17 cellular contexts compared by ENCODE assay signal in the genomic region with DNA sequence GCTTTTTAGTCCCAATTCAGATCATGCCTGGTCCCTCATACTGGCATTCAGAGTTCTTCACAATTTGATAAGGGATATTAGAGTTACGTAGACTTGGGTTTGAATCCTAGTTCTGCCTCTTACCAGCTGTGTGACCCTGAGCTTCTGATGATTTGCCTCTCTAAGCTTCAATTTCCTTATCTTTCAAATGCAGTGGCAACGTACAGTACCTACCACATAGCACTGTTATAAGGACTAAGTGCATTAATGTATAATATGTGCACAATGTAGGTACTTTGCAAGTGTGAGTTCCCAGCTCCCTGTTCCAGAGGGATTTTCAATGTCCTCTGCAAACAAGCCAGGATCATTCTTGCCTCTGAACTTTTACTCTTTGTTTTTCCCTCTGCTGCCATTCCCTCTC. TPM values are rescaled to one million over a fixed set of nuclear protein-coding genes. Genes with fewer than 3 reads are reported as not detected.
DNase-seq lines count a peak whose midpoint lies in the region; ATAC-seq and TF ChIP-seq lines count a peak whose summit lies in the region.
"Had no signal": no experiment of that assay in that cellular context is flagged by ENCODE, and none has a peak within 500 bp of the region (broad histone marks: within the 10 kb centered on the region; RNA-seq: fewer than 3 reads in every experiment).

No MANE protein-coding gene starts in this region.

- no peaks in the 10 kb centered on the region for H3K27me3 Mint-ChIP-seq in T-helper 1 cell treated with Interleukin-12 subunit alpha and Interleukin-12 subunit beta and Interleukin-4 antibody, amounts not matched to agents 30 μg/mL and 1 μg/mL, for 36 hours (ENCODE audit: low read depth)
- H3K27me3 Mint-ChIP-seq in activated naive CD8-positive, alpha-beta T cell treated with anti-CD3 and anti-CD28 coated beads for 36 hours = no peaks in the 10 kb centered on the region
- H3K27me3 Mint-ChIP-seq in naive thymus-derived CD8-positive, alpha-beta T cell = no peaks in the 10 kb centered on the region

- DNase-seq in T-helper 1 cell = no peak
- no peak for DNase-seq in HL-60 (ENCODE audit: low read depth in 1 of 2, low spot score in 1 of 2)
- DNase-seq in activated naive CD8-positive, alpha-beta T cell treated with anti-CD3 and anti-CD28 coated beads for 36 hours = no peak
- DNase-seq in naive thymus-derived CD8-positive, alpha-beta T cell = no peak
- no peak for DNase-seq in iPS-NIHi7 (ENCODE audit: extremely low spot score)
- no peak for DNase-seq in NCI-H1436 (lab: John Stamatoyannopoulos, UW)
- DNase-seq: amygdala, C1 segment of cervical spinal cord, gastrocnemius medialis, IMR-90, left ventricle myocardium inferior, NCI-H1048, NCI-H526, trophoblast cell had no signal

- no peaks in the 10 kb centered on the region for H3K9me3 Mint-ChIP-seq in T-helper 1 cell treated with Interleukin-12 subunit alpha and Interleukin-12 subunit beta and Interleukin-4 antibody, amounts not matched to agents 30 μg/mL and 1 μg/mL, for 36 hours
- H3K9me3 Mint-ChIP-seq in activated naive CD8-positive, alpha-beta T cell treated with anti-CD3 and anti-CD28 coated beads for 36 hours = peaks cover 2% of the 10 kb centered on the region
- no peaks in the 10 kb centered on the region for H3K9me3 Mint-ChIP-seq in naive thymus-derived CD8-positive, alpha-beta T cell

- peak overlapping the region; percentile 41 for H3K27ac Mint-ChIP-seq in T-helper 1 cell treated with Interleukin-12 subunit alpha and Interleukin-12 subunit beta and Interleukin-4 antibody, amounts not matched to agents 30 μg/mL and 1 μg/mL, for 36 hours
- H3K27ac Mint-ChIP-seq in activated naive CD8-positive, alpha-beta T cell treated with anti-CD3 and anti-CD28 coated beads for 36 hours = peak overlapping the region; percentile 81
- H3K27ac Mint-ChIP-seq in naive thymus-derived CD8-positive, alpha-beta T cell = peak overlapping the region; percentile 89 to 99 (median 93)

- no peak overlapping the region for H3K4me3 ChIP-seq in HL-60 (replicated peaks; ENCODE audit: insufficient read depth, low read length)
- H3K4me3 ChIP-seq: gastrocnemius medialis had no signal

- H3K36me3 Mint-ChIP-seq in T-helper 1 cell treated with Interleukin-12 subunit alpha and Interleukin-12 subunit beta and Interleukin-4 antibody, amounts not matched to agents 30 μg/mL and 1 μg/mL, for 36 hours (ENCODE audit: low read depth) = peaks cover 47% of the 10 kb centered on the region
- peaks cover 73% of the 10 kb centered on the region for H3K36me3 Mint-ChIP-seq in activated naive CD8-positive, alpha-beta T cell treated with anti-CD3 and anti-CD28 coated beads for 36 hours
- H3K36me3 Mint-ChIP-seq in naive thymus-derived CD8-positive, alpha-beta T cell = peaks cover 4 to 63% (median 4%) of the 10 kb centered on the region in 3 donors

- TF ChIP-seq CTCF in HL-60 (IDR thresholded peaks at IDR 0.05; ENCODE audit: insufficient read depth, low read length) = no peak

- no peaks in the 10 kb centered on the region for H3K27me3 ChIP-seq in HL-60 (ENCODE audit: insufficient read depth, poor library complexity, severe bottlenecking)
- H3K27me3 ChIP-seq: gastrocnemius medialis had no signal

- POLR2A ChIA-PET in naive thymus-derived CD8-positive, alpha-beta T cell (lab: Charles Lee) = interaction anchor here (8.9 to 13.1 kb wide), 2 partner anchors 9 to 23 kb away, joined by 81 to 406 read pairs; a partner anchor contains a TSS

- peak overlapping the region; percentile 93 for H3K27ac ChIP-seq in HL-60 (replicated peaks)
- H3K27ac ChIP-seq: 22Rv1 had no signal

- no peak for ATAC-seq in naive thymus-derived CD8-positive, alpha-beta T cell
- ATAC-seq in HG03159 (IDR thresholded peaks at IDR 0.05; ENCODE audit: unreplicated experiment) = no peak
- ATAC-seq: gastrocnemius medialis had no signal

- H3K4me1 Mint-ChIP-seq in T-helper 1 cell treated with Interleukin-12 subunit alpha and Interleukin-12 subunit beta and Interleukin-4 antibody, amounts not matched to agents 30 μg/mL and 1 μg/mL, for 36 hours (ENCODE audit: low read depth) = peaks cover 68% of the 10 kb centered on the region
- peaks cover 73% of the 10 kb centered on the region for H3K4me1 Mint-ChIP-seq in activated naive CD8-positive, alpha-beta T cell treated with anti-CD3 and anti-CD28 coated beads for 36 hours
- peaks cover 55 to 91% (median 84%) of the 10 kb centered on the region in 4 donors for H3K4me1 Mint-ChIP-seq in naive thymus-derived CD8-positive, alpha-beta T cell

- H3K4me3 Mint-ChIP-seq in T-helper 1 cell treated with Interleukin-12 subunit alpha and Interleukin-12 subunit beta and Interleukin-4 antibody, amounts not matched to agents 30 μg/mL and 1 μg/mL, for 36 hours = no peak overlapping the region
- H3K4me3 Mint-ChIP-seq in activated naive CD8-positive, alpha-beta T cell treated with anti-CD3 and anti-CD28 coated beads for 36 hours = peak overlapping the region; percentile 56
- H3K4me3 Mint-ChIP-seq in naive thymus-derived CD8-positive, alpha-beta T cell = peak overlapping the region in 9 of 10 donors; percentile 4 to 100 (median 87)

RNA-seq across cellular contexts. Expression of a gene that starts 7.3 kb away (rescaled TPM):
- 100 to 1,000 TPM; 183 to 190 TPM for total RNA-seq in activated naive CD8-positive, alpha-beta T cell treated with anti-CD3 and anti-CD28 coated beads for 36 hours
- total RNA-seq in naive thymus-derived CD8-positive, alpha-beta T cell = 10 to 100 TPM; 78.4 to 79.3 TPM
- polyA plus RNA-seq in naive thymus-derived CD8-positive, alpha-beta T cell = 100 to 1,000 TPM; 125 to 175 (median 144) TPM

RNA-seq across cellular contexts. Expression of a gene that starts 22.0 kb away (rescaled TPM):
- 10 to 100 TPM; 49.4 to 55.4 TPM for total RNA-seq in activated naive CD8-positive, alpha-beta T cell treated with anti-CD3 and anti-CD28 coated beads for 36 hours
- 100 to 1,000 TPM in 1 of 2 experiments, 10 to 100 TPM in 1; 98.7 to 101 TPM for total RNA-seq in naive thymus-derived CD8-positive, alpha-beta T cell
- polyA plus RNA-seq in naive thymus-derived CD8-positive, alpha-beta T cell = 10 to 100 TPM; 33.4 to 39.0 (median 38.9) TPM

RNA-seq across cellular contexts. Expression of a gene that starts 25.1 kb away (rescaled TPM):
- total RNA-seq in activated naive CD8-positive, alpha-beta T cell treated with anti-CD3 and anti-CD28 coated beads for 36 hours = 10 to 100 TPM; 35.4 to 35.6 TPM
- total RNA-seq in naive thymus-derived CD8-positive, alpha-beta T cell = 10 to 100 TPM; 23.0 to 23.1 TPM
- polyA plus RNA-seq in naive thymus-derived CD8-positive, alpha-beta T cell = 10 to 100 TPM; 13.6 to 24.2 (median 21.9) TPM

RNA-seq across cellular contexts. Expression of a gene that starts 36.1 kb away (rescaled TPM):
- total RNA-seq in activated naive CD8-positive, alpha-beta T cell treated with anti-CD3 and anti-CD28 coated beads for 36 hours = 100 to 1,000 TPM in 1 of 2 experiments, 10 to 100 TPM in 1; 98.1 to 115 TPM
- 100 to 1,000 TPM; 106 to 126 TPM for total RNA-seq in naive thymus-derived CD8-positive, alpha-beta T cell
- 10 to 100 TPM; 31.8 to 50.9 (median 44.9) TPM for polyA plus RNA-seq in naive thymus-derived CD8-positive, alpha-beta T cell

Comparison
In these comparisons a context has a peak if more than half of its experiments do, and no peak if none do; other contexts are left out.
1. H3K27ac Mint-ChIP-seq: peak in every context shown above with its lines; median percentile 93 in naive thymus-derived CD8-positive, alpha-beta T cell; 81 in activated naive CD8-positive, alpha-beta T cell treated with anti-CD3 and anti-CD28 coated beads for 36 hours; 41 in T-helper 1 cell treated with Interleukin-12 subunit alpha and Interleukin-12 subunit beta and Interleukin-4 antibody, amounts not matched to agents 30 μg/mL and 1 μg/mL, for 36 hours.